ENCODE assay signal across 27 cellular contexts in the genomic region with DNA sequence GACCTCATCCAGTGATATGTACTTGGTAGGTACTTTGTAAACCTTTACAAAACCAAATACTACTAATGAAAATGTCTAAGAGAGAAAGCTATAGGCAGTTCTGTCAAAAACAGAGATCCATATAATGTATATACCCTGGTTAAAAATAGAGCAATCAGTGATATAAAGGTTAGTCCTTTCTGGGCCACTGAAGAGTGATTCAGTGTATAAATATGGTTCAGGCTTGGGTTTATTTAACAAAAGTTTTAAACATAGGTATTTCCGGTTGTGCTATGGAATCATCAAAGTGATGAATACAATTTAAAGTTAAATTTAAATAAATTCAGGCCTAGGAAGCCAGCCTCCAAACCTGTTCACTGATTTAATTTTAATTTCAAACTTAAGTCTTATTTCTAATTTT.
"Had no signal": no experiment of that assay in that cellular context is flagged by ENCODE, and none has a peak within 500 bp of the region (broad histone marks: within the 10 kb centered on the region; RNA-seq: fewer than 3 reads in every experiment).

No MANE protein-coding gene starts in this region.

- H3K36me3 ChIP-seq: colonic mucosa, pancreas had no signal

- ATAC-seq: activated T-helper 17 cell treated with anti-CD3 and anti-CD28 coated beads, Interleukin-2, amount 50 U/mL, for 72 hours; gastroesophageal sphincter; left colon; pancreas; psoas muscle; stimulated activated effector memory CD8-positive, alpha-beta T cell treated with anti-CD3 and anti-CD28 coated beads, Interleukin-12 subunit alpha, Interleukin-12 subunit beta, amount 100 ng/mL, for 72 hours had no signal

- H3K4me1 ChIP-seq: colonic mucosa, gastroesophageal sphincter, pancreas, psoas muscle, sigmoid colon had no signal

- H3K4me3 ChIP-seq: colonic mucosa, gastroesophageal sphincter, pancreas, psoas muscle, sigmoid colon, thoracic aorta had no signal

- H3K9me3 ChIP-seq: colonic mucosa, gastroesophageal sphincter, pancreas, psoas muscle, sigmoid colon, thoracic aorta had no signal

- DNase-seq: activated CD4-positive, alpha-beta memory T cell treated with anti-CD3 and anti-CD28 coated beads, Interleukin-2, amount 10 ng/mL, durations not matched to agents 7 days and 5 days; activated CD4-positive, alpha-beta T cell treated with anti-CD3 and anti-CD28 coated beads, Interleukin-2, amount 10 ng/mL, durations not matched to agents 24 days and 14 days; activated CD4-positive, CD25-positive, alpha-beta regulatory T cell treated with anti-CD3 and anti-CD28 coated beads, Interleukin-2, amount 50 U/mL, for 72 hours; activated CD8-positive, alpha-beta memory T cell treated with anti-CD3 and anti-CD28 coated beads, Interleukin-2, amount 50 U/mL, for 48 hours; activated gamma-delta T cell treated with Interleukin-2 at 50 U/mL for 16 hours; activated naive CD4-positive, alpha-beta T cell treated with anti-CD3 and anti-CD28 coated beads, Interleukin-2, amount 50 U/mL, for 16 hours; activated T-cell treated with anti-CD3 and anti-CD28 coated beads, Interleukin-2, amount 50 U/mL, for 24 hours; colonic mucosa; effector CD8-positive, alpha-beta T cell; erythroblast; hippocampal formation; kidney; left colon; naive B cell; nephron progenitor cell; nucleus accumbens; pancreas; psoas muscle; sigmoid colon; small intestine; stimulated activated CD4-positive, alpha-beta T cell treated with anti-CD3 and anti-CD28 coated beads, Interleukin-4, amount 100 ng/mL, for 24 hours; T1000; WERI-Rb-1 had no signal

- H3K27me3 ChIP-seq: colonic mucosa, gastroesophageal sphincter, pancreas, sigmoid colon had no signal

- H3K27ac ChIP-seq: colonic mucosa, gastroesophageal sphincter, pancreas, psoas muscle, sigmoid colon, thoracic aorta, WERI-Rb-1 had no signal
